Comparison of ENCODE assay signal across 26 cellular contexts in the genomic region with DNA sequence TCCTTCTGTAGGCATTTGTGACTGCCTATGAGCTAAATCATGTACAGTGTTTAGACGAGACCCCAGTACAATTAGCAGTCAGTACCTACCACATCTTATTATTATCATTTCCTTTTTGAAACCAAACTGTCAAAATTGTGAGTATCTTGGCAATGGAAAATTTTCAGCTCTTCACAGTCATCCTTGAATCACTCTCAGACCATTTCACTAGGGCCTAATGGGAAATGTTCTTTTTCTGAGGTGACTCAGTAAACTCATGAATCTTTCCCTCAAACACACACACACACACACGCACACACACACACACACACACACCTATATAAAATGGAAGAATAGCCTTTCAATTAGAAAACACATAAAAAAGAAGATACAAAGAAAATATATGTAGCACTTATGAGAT. TPM values are rescaled to one million over a fixed set of nuclear protein-coding genes. Genes with fewer than 3 reads are reported as not detected.
DNase-seq lines count a peak whose midpoint lies in the region; ATAC-seq and TF ChIP-seq lines count a peak whose summit lies in the region.
"Had no signal": no experiment of that assay in that cellular context is flagged by ENCODE, and none has a peak within 500 bp of the region (broad histone marks: within the 10 kb centered on the region; RNA-seq: fewer than 3 reads in every experiment).

No MANE protein-coding gene starts in this region.

- DNase-seq in NCI-H226 (peak; percentile 67), naive B cell (no peak), NAMALWA (ENCODE audit: low spot score) (no peak), left cardiac atrium (no peak), iPS-NIHi7 (ENCODE audit: extremely low spot score) (no peak)
- DNase-seq: activated T-cell treated with anti-CD3 and anti-CD28 coated beads, Interleukin-2, amount 50 U/mL, for 1 hour; adrenal gland; BE2C; colonic mucosa; DMS79 treated with DMSO at 0.1 percent for 48 hours; effector memory CD8-positive, alpha-beta T cell; kidney; NCI-H2081; RPMI8226; small intestine; stimulated activated CD4-positive, alpha-beta T cell treated with anti-CD3 and anti-CD28 coated beads, Interleukin-1b, Interleukin-23, amount 100 ng/mL, for 48 hours had no signal

- peak overlapping the region; percentile 45 for H3K4me2 ChIP-seq in BLaER1

- peaks cover 20% of the 10 kb centered on the region for H3K9me3 ChIP-seq in BLaER1
- H3K9me3 ChIP-seq: adrenal gland, BE2C, colonic mucosa had no signal

- peaks cover 3 to 9% (median 5%) of the 10 kb centered on the region in 5 experiments for H3K9me3 Mint-ChIP-seq in brain
- H3K9me3 Mint-ChIP-seq in naive B cell: peaks cover 4 to 28% (median 19%) of the 10 kb centered on the region in 7 donors

- intact Hi-C loops in left cardiac atrium (cut with DNase I): no loop called here

- H3K27me3 Mint-ChIP-seq in brain: no peaks in the 10 kb centered on the region
- no peaks in the 10 kb centered on the region for H3K27me3 Mint-ChIP-seq in naive B cell
- H3K27me3 Mint-ChIP-seq: effector memory CD8-positive, alpha-beta T cell had no signal

- no peak overlapping the region for H3K4me3 ChIP-seq in BLaER1
- H3K4me3 ChIP-seq: adrenal gland, colonic mucosa, GM12878 had no signal

- H3K27me3 ChIP-seq in BLaER1: no peaks in the 10 kb centered on the region
- H3K27me3 ChIP-seq: adrenal gland, BE2C, colonic mucosa had no signal

- ATAC-seq in naive B cell (ENCODE audit: low read depth in 2 of 2) (no peak), left cardiac atrium (no peak), HG03108 (IDR thresholded peaks at IDR 0.05; ENCODE audit: unreplicated experiment) (no peak)
- ATAC-seq: effector memory CD8-positive, alpha-beta T cell; esophagus mucosa; GM12878 had no signal

- no peak overlapping the region for H3K9ac ChIP-seq in BLaER1

- H4K20me1 ChIP-seq in BLaER1: no peaks in the 10 kb centered on the region

- H3K36me3 Mint-ChIP-seq in brain (no peaks in the 10 kb centered on the region), naive B cell (peaks cover 0 to 5% of the 10 kb centered on the region in 2 donors)

- H3K4me3 Mint-ChIP-seq in brain (no peak overlapping the region), naive B cell (peak overlapping the region in 1 of 8 donors; percentile 18)
- H3K4me3 Mint-ChIP-seq: effector memory CD8-positive, alpha-beta T cell had no signal

- no peaks in the 10 kb centered on the region for H3K36me3 ChIP-seq in BLaER1
- H3K36me3 ChIP-seq: adrenal gland, BE2C, colonic mucosa had no signal

- H3K4me1 Mint-ChIP-seq in brain: peaks cover 22% of the 10 kb centered on the region
- peaks cover 16 to 24% (median 20%) of the 10 kb centered on the region in 3 donors for H3K4me1 Mint-ChIP-seq in naive B cell

- H3K27ac Mint-ChIP-seq in brain (peak overlapping the region in 3 of 5 experiments; percentile 13 to 30 (median 26)), naive B cell (peak overlapping the region; percentile 4 to 86 (median 66))
- H3K27ac Mint-ChIP-seq: effector memory CD8-positive, alpha-beta T cell had no signal

- TF ChIP-seq CTCF in brain (conservative IDR thresholded peaks at IDR 0.05): no peak

- H3K4me1 ChIP-seq in BLaER1: peaks cover 11% of the 10 kb centered on the region
- H3K4me1 ChIP-seq: adrenal gland, colonic mucosa had no signal

- peak overlapping the region; percentile 49 for H3K27ac ChIP-seq in BLaER1
- H3K27ac ChIP-seq: adrenal gland, colonic mucosa had no signal

RNA-seq across cellular contexts. Expression of gene TMPRSS15, which starts 46.0 kb away (rescaled TPM):
- polyA plus RNA-seq in brain (ENCODE audit: insufficient read depth, low read depth, low replicate concordance): not detected
- 1 to 10 TPM in 2 of 6 donors, under 1 TPM in 3, not detected in 1; 0.21 to 3.1 (median 0.61) TPM for polyA plus RNA-seq in naive B cell (ENCODE audit: low read depth in 6 of 6)
- total RNA-seq in left cardiac atrium: not detected
- total RNA-seq: adrenal gland; bronchial epithelial cell; colonic mucosa; esophagus mucosa; GM12878; kidney; lung microvascular endothelial cell; pulmonary artery endothelial cell; T-helper 1 cell treated with Interleukin-12 subunit alpha and Interleukin-12 subunit beta and Interleukin-4 antibody, amounts not matched to agents 30 ng/mL and 1 ng/mL, for 36 hours; ureter had no signal
- polyA plus RNA-seq: adrenal gland had no signal
